1 cellular context compared by ENCODE assay signal in the genomic region with DNA sequence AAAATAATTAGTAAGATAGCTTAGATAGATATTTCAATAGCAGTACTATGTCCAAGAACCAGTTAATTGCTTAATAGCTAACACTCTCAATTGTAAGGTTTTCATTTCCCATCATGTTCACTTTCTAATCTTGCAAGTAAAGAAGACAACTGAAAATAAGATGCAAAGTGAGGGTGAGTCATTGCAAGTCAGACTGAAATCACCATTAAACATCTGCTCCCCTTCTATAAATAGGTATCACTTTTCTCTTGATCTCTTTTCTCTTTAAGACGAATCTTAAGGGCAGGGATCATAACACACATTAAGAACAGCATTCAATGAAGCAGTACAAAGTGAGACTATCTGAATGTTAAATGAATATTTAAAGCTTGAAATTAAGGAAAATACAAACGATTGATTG.
TF ChIP-seq lines count a peak whose summit lies in the region.

No MANE protein-coding gene starts in this region.

TF ChIP-seq in K562, 482 proteins besides CTCF, POLR2A, EP300 and RAD21 (continued from another document):
- TF ChIP-seq, protein P1, sequence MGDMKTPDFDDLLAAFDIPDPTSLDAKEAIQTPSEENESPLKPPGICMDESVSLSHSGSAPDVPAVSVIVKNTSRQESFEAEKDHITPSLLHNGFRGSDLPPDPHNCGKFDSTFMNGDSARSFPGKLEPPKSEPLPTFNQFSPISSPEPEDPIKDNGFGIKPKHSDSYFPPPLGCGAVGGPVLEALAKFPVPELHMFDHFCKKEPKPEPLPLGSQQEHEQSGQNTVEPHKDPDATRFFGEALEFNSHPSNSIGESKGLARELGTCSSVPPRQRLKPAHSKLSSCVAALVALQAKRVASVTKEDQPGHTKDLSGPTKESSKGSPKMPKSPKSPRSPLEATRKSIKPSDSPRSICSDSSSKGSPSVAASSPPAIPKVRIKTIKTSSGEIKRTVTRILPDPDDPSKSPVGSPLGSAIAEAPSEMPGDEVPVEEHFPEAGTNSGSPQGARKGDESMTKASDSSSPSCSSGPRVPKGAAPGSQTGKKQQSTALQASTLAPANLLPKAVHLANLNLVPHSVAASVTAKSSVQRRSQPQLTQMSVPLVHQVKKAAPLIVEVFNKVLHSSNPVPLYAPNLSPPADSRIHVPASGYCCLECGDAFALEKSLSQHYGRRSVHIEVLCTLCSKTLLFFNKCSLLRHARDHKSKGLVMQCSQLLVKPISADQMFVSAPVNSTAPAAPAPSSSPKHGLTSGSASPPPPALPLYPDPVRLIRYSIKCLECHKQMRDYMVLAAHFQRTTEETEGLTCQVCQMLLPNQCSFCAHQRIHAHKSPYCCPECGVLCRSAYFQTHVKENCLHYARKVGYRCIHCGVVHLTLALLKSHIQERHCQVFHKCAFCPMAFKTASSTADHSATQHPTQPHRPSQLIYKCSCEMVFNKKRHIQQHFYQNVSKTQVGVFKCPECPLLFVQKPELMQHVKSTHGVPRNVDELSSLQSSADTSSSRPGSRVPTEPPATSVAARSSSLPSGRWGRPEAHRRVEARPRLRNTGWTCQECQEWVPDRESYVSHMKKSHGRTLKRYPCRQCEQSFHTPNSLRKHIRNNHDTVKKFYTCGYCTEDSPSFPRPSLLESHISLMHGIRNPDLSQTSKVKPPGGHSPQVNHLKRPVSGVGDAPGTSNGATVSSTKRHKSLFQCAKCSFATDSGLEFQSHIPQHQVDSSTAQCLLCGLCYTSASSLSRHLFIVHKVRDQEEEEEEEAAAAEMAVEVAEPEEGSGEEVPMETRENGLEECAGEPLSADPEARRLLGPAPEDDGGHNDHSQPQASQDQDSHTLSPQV (IDR thresholded peaks at IDR 0.05): no peak
- no peak for TF ChIP-seq HNRNPUL1 (IDR thresholded peaks at IDR 0.05; ENCODE audit: low read length)
- TF ChIP-seq MEF2D (tag; conservative IDR thresholded peaks at IDR 0.05; ENCODE audit: low read depth): peak; percentile 90
- peak; percentile 91 for TF ChIP-seq FOSL1 (tag; conservative IDR thresholded peaks at IDR 0.05)
- no peak for TF ChIP-seq CC2D1A (IDR thresholded peaks at IDR 0.05)
- TF ChIP-seq TEAD4 (IDR thresholded peaks at IDR 0.05; ENCODE audit: low read length): 0 out of 2 replicates have a peak, but pooled peaks have one; percentile 22
- TF ChIP-seq TEAD4 (CRISPR knock-in tag; IDR thresholded peaks at IDR 0.05; ENCODE audit: borderline replicate concordance): no peak
- TF ChIP-seq, protein P2, sequence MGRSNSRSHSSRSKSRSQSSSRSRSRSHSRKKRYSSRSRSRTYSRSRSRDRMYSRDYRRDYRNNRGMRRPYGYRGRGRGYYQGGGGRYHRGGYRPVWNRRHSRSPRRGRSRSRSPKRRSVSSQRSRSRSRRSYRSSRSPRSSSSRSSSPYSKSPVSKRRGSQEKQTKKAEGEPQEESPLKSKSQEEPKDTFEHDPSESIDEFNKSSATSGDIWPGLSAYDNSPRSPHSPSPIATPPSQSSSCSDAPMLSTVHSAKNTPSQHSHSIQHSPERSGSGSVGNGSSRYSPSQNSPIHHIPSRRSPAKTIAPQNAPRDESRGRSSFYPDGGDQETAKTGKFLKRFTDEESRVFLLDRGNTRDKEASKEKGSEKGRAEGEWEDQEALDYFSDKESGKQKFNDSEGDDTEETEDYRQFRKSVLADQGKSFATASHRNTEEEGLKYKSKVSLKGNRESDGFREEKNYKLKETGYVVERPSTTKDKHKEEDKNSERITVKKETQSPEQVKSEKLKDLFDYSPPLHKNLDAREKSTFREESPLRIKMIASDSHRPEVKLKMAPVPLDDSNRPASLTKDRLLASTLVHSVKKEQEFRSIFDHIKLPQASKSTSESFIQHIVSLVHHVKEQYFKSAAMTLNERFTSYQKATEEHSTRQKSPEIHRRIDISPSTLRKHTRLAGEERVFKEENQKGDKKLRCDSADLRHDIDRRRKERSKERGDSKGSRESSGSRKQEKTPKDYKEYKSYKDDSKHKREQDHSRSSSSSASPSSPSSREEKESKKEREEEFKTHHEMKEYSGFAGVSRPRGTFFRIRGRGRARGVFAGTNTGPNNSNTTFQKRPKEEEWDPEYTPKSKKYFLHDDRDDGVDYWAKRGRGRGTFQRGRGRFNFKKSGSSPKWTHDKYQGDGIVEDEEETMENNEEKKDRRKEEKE (IDR thresholded peaks at IDR 0.05; ENCODE audit: borderline replicate concordance in 1 of 2, control insufficient read depth in 1 of 2, low read depth in 2 of 2, low read length in 1 of 2): no peak
- TF ChIP-seq, protein P3, sequence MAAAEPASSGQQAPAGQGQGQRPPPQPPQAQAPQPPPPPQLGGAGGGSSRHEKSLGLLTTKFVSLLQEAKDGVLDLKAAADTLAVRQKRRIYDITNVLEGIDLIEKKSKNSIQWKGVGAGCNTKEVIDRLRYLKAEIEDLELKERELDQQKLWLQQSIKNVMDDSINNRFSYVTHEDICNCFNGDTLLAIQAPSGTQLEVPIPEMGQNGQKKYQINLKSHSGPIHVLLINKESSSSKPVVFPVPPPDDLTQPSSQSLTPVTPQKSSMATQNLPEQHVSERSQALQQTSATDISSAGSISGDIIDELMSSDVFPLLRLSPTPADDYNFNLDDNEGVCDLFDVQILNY (CRISPR knock-in tag; IDR thresholded peaks at IDR 0.05): no peak
- no peak for TF ChIP-seq GABPB1 (CRISPR knock-in tag; IDR thresholded peaks at IDR 0.05)
- peak; percentile 79 for TF ChIP-seq JUND (IDR thresholded peaks at IDR 0.05; ENCODE audit: borderline replicate concordance, low read depth, low read length)
- TF ChIP-seq JUND (tag; IDR thresholded peaks at IDR 0.05; ENCODE audit: borderline replicate concordance, low read depth, low read length): peak; percentile 78; the same call in 2 of the 3 replicates
- no peak for TF ChIP-seq POLR2G (IDR thresholded peaks at IDR 0.05; ENCODE audit: low read depth, low read length)
- no peak for TF ChIP-seq SRSF9 (IDR thresholded peaks at IDR 0.05; ENCODE audit: borderline replicate concordance, low read depth, low read length)
- peak; percentile 33 for TF ChIP-seq TAL1 (IDR thresholded peaks at IDR 0.05)
- TF ChIP-seq, protein P4, sequence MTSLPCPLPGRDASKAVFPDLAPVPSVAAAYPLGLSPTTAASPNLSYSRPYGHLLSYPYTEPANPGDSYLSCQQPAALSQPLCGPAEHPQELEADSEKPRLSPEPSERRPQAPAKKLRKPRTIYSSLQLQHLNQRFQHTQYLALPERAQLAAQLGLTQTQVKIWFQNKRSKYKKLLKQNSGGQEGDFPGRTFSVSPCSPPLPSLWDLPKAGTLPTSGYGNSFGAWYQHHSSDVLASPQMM (CRISPR knock-in tag; IDR thresholded peaks at IDR 0.05): no peak
- no peak for TF ChIP-seq CXXC5 (CRISPR knock-in tag; IDR thresholded peaks at IDR 0.05)
- TF ChIP-seq, protein P5, sequence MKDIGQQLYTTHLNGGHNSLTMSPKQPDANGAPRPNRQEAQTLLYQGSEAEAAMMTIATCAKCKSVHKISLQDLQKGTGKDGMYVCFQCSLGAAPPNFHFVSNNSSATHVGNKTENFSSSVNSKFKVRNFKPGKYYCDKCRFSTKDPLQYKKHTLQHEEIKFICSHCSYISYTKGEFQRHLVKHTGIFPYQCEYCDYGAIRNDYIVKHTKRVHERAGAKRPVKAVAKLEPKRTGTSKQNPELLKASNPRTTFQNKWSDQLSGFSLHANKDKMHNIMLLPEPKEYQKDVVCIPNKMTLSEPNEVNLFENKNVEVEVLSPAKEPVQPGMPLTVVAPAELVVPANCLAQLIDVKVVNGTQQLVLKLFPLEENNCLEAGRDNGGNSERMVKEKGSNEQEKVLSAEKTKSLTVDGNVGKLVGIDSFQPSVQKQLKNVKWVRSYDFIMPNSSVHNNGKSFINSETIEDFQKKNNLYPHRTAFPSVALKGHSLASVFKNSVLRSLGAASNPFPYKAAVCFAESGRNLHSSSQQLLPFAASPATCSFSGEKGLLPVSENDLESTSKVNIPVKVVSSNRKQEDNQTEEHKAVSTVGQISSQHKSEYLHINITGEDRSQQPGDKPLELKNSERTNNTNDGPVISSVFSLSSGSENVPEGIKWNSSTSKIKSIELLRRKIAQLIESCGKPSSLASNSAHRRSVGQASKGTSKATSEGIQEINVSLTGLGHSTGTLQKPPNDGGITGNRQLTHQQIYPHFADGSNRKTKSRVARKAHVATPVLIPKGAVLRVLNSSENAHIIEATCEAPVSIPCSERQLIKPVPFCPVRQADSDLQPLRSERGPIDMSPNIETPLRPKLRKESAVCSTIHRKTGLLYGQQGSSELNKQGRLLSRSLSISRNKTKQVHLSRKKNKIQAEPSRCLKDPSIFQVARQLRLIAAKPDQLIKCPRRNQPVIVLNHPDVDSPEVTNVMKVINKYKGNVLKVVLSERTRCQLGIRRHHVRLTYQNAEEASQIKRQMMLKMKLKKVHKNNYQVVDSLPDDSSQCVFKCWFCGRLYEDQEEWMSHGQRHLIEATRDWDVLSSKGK (CRISPR knock-in tag; IDR thresholded peaks at IDR 0.05): no peak
- TF ChIP-seq CBX1 (IDR thresholded peaks at IDR 0.05; ENCODE audit: low read depth): no peak
- TF ChIP-seq, protein P6, sequence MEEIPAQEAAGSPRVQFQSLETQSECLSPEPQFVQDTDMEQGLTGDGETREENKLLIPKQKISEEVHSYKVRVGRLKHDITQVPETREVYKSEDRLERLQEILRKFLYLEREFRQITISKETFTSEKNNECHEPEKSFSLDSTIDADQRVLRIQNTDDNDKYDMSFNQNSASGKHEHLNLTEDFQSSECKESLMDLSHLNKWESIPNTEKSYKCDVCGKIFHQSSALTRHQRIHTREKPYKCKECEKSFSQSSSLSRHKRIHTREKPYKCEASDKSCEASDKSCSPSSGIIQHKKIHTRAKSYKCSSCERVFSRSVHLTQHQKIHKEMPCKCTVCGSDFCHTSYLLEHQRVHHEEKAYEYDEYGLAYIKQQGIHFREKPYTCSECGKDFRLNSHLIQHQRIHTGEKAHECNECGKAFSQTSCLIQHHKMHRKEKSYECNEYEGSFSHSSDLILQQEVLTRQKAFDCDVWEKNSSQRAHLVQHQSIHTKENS (CRISPR knock-in tag; IDR thresholded peaks at IDR 0.05): no peak
- no peak for TF ChIP-seq ZNF551 (CRISPR knock-in tag; IDR thresholded peaks at IDR 0.05)
- TF ChIP-seq ZNF24 (IDR thresholded peaks at IDR 0.05): no peak
- no peak for TF ChIP-seq IFI16 (CRISPR knock-in tag; IDR thresholded peaks at IDR 0.05)
- no peak for TF ChIP-seq PCBP1 (IDR thresholded peaks at IDR 0.05; ENCODE audit: low read depth, low read length, poor library complexity, severe bottlenecking)
- peak; percentile 59; the same call in 1 of the 2 replicates for TF ChIP-seq SMARCA4 (IDR thresholded peaks at IDR 0.05)
- no peak for TF ChIP-seq GABPB2 (CRISPR knock-in tag; conservative IDR thresholded peaks at IDR 0.05)
- TF ChIP-seq PML (IDR thresholded peaks at IDR 0.05; ENCODE audit: low read length): no peak
- no peak for TF ChIP-seq SIN3A (IDR thresholded peaks at IDR 0.05; ENCODE audit: borderline replicate concordance in 2 of 2, control insufficient read depth in 1 of 2, low read depth in 2 of 2, low read length in 2 of 2)
- TF ChIP-seq, protein P7, sequence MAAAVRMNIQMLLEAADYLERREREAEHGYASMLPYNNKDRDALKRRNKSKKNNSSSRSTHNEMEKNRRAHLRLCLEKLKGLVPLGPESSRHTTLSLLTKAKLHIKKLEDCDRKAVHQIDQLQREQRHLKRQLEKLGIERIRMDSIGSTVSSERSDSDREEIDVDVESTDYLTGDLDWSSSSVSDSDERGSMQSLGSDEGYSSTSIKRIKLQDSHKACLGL (CRISPR knock-in tag; IDR thresholded peaks at IDR 0.05; ENCODE audit: borderline replicate concordance, poor library complexity, severe bottlenecking): no peak
- no peak for TF ChIP-seq KHSRP (IDR thresholded peaks at IDR 0.05)
- TF ChIP-seq, protein P8, sequence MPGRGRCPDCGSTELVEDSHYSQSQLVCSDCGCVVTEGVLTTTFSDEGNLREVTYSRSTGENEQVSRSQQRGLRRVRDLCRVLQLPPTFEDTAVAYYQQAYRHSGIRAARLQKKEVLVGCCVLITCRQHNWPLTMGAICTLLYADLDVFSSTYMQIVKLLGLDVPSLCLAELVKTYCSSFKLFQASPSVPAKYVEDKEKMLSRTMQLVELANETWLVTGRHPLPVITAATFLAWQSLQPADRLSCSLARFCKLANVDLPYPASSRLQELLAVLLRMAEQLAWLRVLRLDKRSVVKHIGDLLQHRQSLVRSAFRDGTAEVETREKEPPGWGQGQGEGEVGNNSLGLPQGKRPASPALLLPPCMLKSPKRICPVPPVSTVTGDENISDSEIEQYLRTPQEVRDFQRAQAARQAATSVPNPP (IDR thresholded peaks at IDR 0.05; ENCODE audit: borderline replicate concordance, insufficient read depth, insufficient read length): no peak
- no peak for TF ChIP-seq NCOA4 (IDR thresholded peaks at IDR 0.05; ENCODE audit: partially characterized antibody)
- no peak for TF ChIP-seq ZBTB8A (IDR thresholded peaks at IDR 0.05; ENCODE audit: partially characterized antibody)
- TF ChIP-seq ZNF75A (CRISPR knock-in tag; IDR thresholded peaks at IDR 0.05): no peak
- no peak for TF ChIP-seq SIN3B (IDR thresholded peaks at IDR 0.05; ENCODE audit: low read depth)
- no peak for TF ChIP-seq BHLHE40 (IDR thresholded peaks at IDR 0.05; ENCODE audit: low read length)
- no peak for TF ChIP-seq ZNF586 (CRISPR knock-in tag; conservative IDR thresholded peaks at IDR 0.05)
- TF ChIP-seq SMAD2 (IDR thresholded peaks at IDR 0.05; ENCODE audit: low read depth, low read length): no peak
- no peak for TF ChIP-seq POLR2AphosphoS5 (IDR thresholded peaks at IDR 0.05; ENCODE audit: control insufficient read depth, insufficient read depth, low read depth, low read length)
- TF ChIP-seq FIP1L1 (IDR thresholded peaks at IDR 0.05; ENCODE audit: low read depth, low read length, poor library complexity, severe bottlenecking): no peak
- no peak for TF ChIP-seq POLR2B (IDR thresholded peaks at IDR 0.05; ENCODE audit: low read depth, partially characterized antibody)
- TF ChIP-seq SMARCA5 (IDR thresholded peaks at IDR 0.05): no peak
- no peak for TF ChIP-seq CREBBP (IDR thresholded peaks at IDR 0.05; ENCODE audit: low read depth, low read length)
- TF ChIP-seq BRF1 (IDR thresholded peaks at IDR 0.05; ENCODE audit: borderline replicate concordance, extremely low read depth, insufficient read length): no peak
- TF ChIP-seq, protein P9, sequence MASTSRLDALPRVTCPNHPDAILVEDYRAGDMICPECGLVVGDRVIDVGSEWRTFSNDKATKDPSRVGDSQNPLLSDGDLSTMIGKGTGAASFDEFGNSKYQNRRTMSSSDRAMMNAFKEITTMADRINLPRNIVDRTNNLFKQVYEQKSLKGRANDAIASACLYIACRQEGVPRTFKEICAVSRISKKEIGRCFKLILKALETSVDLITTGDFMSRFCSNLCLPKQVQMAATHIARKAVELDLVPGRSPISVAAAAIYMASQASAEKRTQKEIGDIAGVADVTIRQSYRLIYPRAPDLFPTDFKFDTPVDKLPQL (IDR thresholded peaks at IDR 0.05; ENCODE audit: extremely low read depth, insufficient read length): no peak
